8 cellular contexts compared by ENCODE assay signal in the genomic region with DNA sequence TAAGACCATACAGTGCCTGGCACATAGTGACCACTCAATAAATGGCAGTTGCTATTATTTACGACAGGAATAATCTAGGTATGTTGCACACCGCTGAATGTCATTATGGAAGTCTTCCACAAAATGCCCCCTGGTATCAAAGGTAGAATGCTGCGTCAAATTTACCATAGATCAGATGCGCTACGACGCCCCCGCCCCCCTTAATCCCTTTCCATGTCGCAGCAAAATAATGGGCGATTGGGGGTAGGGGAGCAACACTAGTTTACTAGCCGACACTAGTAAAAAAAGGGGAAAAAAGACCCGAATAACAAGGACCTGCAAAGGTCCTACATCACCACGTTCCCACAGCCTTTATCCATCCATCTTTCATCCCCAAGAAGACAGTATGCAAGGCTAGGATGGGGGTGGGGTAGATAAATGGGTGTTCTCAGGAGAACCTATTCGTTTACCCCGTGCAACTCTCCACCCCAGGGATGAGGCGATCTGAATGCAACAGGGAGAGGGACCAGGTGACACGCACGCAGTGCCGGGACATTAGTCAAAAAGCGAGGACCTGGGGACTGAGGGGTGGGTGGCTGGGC. TPM values are rescaled to one million over a fixed set of nuclear protein-coding genes. Genes with fewer than 3 reads are reported as not detected.
DNase-seq lines count a peak whose midpoint lies in the region; ATAC-seq and TF ChIP-seq lines count a peak whose summit lies in the region.

No MANE protein-coding gene starts in this region.

- peak; percentile 15 for ATAC-seq in GM21723 (IDR thresholded peaks at IDR 0.05; ENCODE audit: unreplicated experiment)
- no peak for ATAC-seq in GM21447 (IDR thresholded peaks at IDR 0.05; ENCODE audit: unreplicated experiment)

- peak overlapping the region; percentile 95 for H2AFZ ChIP-seq in OCI-LY3 (ENCODE audit: low read depth, low read length)

- H3K4me3 ChIP-seq in OCI-LY3 (ENCODE audit: low read length) (peak overlapping the region; percentile 95), tibial artery (peak overlapping the region; percentile 85 to 91)

- no peaks in the 10 kb centered on the region; the same call in 1 of the 2 replicates for H4K20me1 ChIP-seq in OCI-LY3 (ENCODE audit: insufficient read depth, low read length)

- H3K9me3 ChIP-seq in OCI-LY3 (ENCODE audit: insufficient read depth, low read length) (no peaks in the 10 kb centered on the region), tibial artery (no peaks in the 10 kb centered on the region)

- H3K79me2 ChIP-seq in OCI-LY3 (ENCODE audit: low read length) = peaks cover 35% of the 10 kb centered on the region

- intact Hi-C loops in tibial artery (cut with DNase I; ENCODE audit: low total_unique reads) = no loop called here

- H3K36me3 ChIP-seq in OCI-LY3 (replicated peaks; ENCODE audit: low read depth, low read length) (no peaks in the 10 kb centered on the region), tibial artery (no peaks in the 10 kb centered on the region)

- TF ChIP-seq CTCF in C4-2B (conservative IDR thresholded peaks at IDR 0.05) (no peak), OCI-LY3 (IDR thresholded peaks at IDR 0.05; ENCODE audit: low read depth, low read length) (no peak), tibial artery (IDR thresholded peaks at IDR 0.05) (no peak)

- peak; percentile 34 to 40 for DNase-seq in lung microvascular endothelial cell (ENCODE audit: low read depth in 2 of 2)
- peak in 1 of 2 donors; percentile 30 for DNase-seq in tibial artery
- DNase-seq in effector CD4-positive, alpha-beta T cell = no peak

- peaks cover 15% of the 10 kb centered on the region for H3K4me1 ChIP-seq in OCI-LY3 (ENCODE audit: low read length)
- peaks cover 0 to 52% (median 22%) of the 10 kb centered on the region in 4 donors for H3K4me1 ChIP-seq in tibial artery

- H3K9ac ChIP-seq in OCI-LY3 (ENCODE audit: low read length) = peak overlapping the region; percentile 81

- H3K27me3 ChIP-seq in OCI-LY3 (ENCODE audit: low read depth, low read length) (no peaks in the 10 kb centered on the region), tibial artery (no peaks in the 10 kb centered on the region)

- H3K4me2 ChIP-seq in OCI-LY3 (ENCODE audit: low read length) = peak overlapping the region; percentile 89

- peak overlapping the region; percentile 86 for H3K27ac ChIP-seq in C4-2B
- peak overlapping the region; percentile 76 for H3K27ac ChIP-seq in OCI-LY3 (ENCODE audit: low read length)
- H3K27ac ChIP-seq in cingulate gyrus (ENCODE audit: low read depth, low read length) = peak overlapping the region; percentile 100
- H3K27ac ChIP-seq in tibial artery = peak overlapping the region; percentile 95 to 97

RNA-seq across cellular contexts. Expression of gene PREPL, which starts 0.5 kb away (rescaled TPM):
- total RNA-seq in lung microvascular endothelial cell = 7.6 and 16.1 TPM in 2 replicates

RNA-seq across cellular contexts. Expression of gene CAMKMT, which starts 0.9 kb away (rescaled TPM):
- 2.4 and 2.6 TPM in 2 replicates for total RNA-seq in lung microvascular endothelial cell
